8 cellular contexts compared by ENCODE assay signal in the genomic region with DNA sequence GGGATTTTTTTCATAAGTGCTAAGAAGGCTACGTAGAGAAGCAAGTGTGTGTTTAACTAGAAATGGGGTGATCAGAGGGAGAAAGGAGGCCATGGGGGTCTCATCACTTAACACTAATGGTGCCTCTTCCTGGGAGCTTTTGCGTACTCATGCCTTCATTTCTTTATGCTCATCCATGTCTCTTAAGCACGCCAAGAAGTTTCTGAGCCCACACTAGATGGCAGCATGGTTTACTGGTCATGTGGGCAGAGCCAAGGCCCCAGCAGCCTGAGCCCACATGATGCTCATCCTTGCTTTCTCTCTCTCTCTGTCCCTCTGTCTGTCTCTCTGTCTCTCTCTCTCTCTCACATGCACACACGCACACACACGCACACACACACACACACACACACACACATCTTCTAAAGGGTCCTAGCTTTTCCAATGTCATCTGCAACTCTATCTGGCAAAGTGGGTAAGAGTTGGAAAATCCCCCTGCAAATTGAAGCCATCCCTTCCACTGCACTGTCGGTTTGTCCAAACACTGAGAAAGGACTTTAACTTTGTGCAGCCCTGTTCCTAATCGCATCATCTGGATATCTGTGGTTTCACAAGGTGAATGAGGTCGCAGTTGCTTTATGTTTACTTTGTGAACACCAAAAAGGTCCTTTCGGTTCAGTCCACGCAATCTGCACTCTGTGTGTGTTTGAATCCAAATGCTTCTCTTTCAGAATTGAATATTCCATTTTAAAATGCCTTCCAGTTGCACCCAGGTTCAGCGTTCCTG.
DNase-seq lines count a peak whose midpoint lies in the region; ATAC-seq and TF ChIP-seq lines count a peak whose summit lies in the region.

No MANE protein-coding gene starts in this region.

- DNase-seq in Caki2 (ENCODE audit: low read depth) (peak; percentile 16), GM20000 (ENCODE audit: low spot score) (peak; percentile 21), NCI-H1694 treated with DMSO at 0.1 percent for 48 hours (lab: John Stamatoyannopoulos, UW) (peak; percentile 7), T47D (ENCODE audit: low read depth in 1 of 2, low spot score in 1 of 2) (peak; percentile 9 to 71), left lung (no peak), DMS114 treated with DMSO at 0.1 percent for 48 hours (lab: John Stamatoyannopoulos, UW; ENCODE audit: unreplicated experiment) (no peak)

- H3K4me3 ChIP-seq in left lung: no peak overlapping the region

- H3K36me3 ChIP-seq in left lung: no peaks in the 10 kb centered on the region

- H3K9me3 ChIP-seq in left lung: no peaks in the 10 kb centered on the region

- in situ Hi-C loops in Caki2 (cut with HindIII; ENCODE audit: low pct_unique_long_range_greater_than_20kb, low sequenced_read_pairs) (no loop called here), T47D (cut with HindIII; ENCODE audit: low pct_unique_long_range_greater_than_20kb, low sequenced_read_pairs) (no loop called here)

- no peaks in the 10 kb centered on the region for H3K27me3 ChIP-seq in left lung

- H3K4me1 ChIP-seq in left lung: no peaks in the 10 kb centered on the region

- intact Hi-C loops in left lung (cut with DNase I): no loop called here

- TF ChIP-seq CTCF in GM20000 (IDR thresholded peaks at IDR 0.05; ENCODE audit: extremely low read depth, missing control alignments): peak; percentile 14
- TF ChIP-seq CTCF in left lung (IDR thresholded peaks at IDR 0.05): no peak

- no peak overlapping the region for H3K27ac ChIP-seq in left lung

- peak; percentile 73 for ATAC-seq in left lung
- ATAC-seq in GM21717 (IDR thresholded peaks at IDR 0.05; ENCODE audit: unreplicated experiment): no peak
- no peak for ATAC-seq in HG02981 (IDR thresholded peaks at IDR 0.05; ENCODE audit: unreplicated experiment)

Comparison
In these comparisons a context has a peak if more than half of its experiments do, and no peak if none do; other contexts are left out.
1. DNase-seq: peak in Caki2 (single experiment), GM20000 (single experiment), NCI-H1694 treated with DMSO at 0.1 percent for 48 hours (single experiment) and T47D (2 of 2); none in left lung (0 of 2) and DMS114 treated with DMSO at 0.1 percent for 48 hours (single experiment).